In the genomic region with DNA sequence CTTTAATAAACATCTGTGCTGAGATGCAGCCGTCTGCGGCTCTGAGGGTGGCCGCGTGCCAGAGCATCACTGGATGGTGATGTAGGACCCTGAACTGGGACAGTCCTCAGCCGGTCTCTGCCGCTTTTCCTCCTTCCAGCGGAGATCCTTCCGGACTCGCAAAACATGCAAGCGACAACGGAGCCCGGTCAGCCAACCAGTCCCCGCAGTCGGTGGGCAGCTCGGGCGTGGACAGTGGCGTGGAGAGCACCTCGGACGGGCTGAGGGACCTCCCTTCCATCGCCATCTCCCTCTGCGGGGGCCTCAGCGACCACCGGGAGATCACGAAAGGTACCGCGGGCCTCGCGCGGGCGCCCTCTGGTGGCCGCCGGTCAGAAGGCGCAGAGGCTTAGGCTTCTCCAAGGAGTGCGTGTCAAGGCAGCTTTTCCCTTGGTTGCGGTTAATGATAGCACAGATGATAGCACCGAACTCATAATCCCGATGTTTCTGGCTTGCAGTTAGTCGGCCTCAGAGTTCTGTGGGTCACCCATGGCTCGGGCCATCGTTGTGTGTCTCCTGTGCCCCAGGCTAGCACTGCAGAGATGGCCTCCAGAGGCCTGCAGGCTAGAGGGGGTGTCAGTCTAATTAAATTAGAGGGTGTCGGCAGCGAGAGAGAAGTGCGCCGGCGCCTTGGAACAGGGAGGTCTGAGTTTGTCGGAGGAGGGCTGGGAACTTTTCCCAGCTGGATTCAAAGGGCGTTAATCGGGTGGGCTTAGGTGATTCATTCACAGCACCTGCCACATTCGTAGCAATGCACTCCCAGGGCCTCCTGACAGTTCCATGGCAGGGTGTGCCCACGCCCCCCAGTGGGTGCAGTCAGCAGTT, we compare ENCODE assay signal across 1 cellular context.
TF ChIP-seq lines count a peak whose summit lies in the region.

No MANE protein-coding gene starts in this region.

TF ChIP-seq in HEK293, 187 proteins besides CTCF, POLR2A, EP300 and RAD21 (continued from another document):
- TF ChIP-seq, protein P1, sequence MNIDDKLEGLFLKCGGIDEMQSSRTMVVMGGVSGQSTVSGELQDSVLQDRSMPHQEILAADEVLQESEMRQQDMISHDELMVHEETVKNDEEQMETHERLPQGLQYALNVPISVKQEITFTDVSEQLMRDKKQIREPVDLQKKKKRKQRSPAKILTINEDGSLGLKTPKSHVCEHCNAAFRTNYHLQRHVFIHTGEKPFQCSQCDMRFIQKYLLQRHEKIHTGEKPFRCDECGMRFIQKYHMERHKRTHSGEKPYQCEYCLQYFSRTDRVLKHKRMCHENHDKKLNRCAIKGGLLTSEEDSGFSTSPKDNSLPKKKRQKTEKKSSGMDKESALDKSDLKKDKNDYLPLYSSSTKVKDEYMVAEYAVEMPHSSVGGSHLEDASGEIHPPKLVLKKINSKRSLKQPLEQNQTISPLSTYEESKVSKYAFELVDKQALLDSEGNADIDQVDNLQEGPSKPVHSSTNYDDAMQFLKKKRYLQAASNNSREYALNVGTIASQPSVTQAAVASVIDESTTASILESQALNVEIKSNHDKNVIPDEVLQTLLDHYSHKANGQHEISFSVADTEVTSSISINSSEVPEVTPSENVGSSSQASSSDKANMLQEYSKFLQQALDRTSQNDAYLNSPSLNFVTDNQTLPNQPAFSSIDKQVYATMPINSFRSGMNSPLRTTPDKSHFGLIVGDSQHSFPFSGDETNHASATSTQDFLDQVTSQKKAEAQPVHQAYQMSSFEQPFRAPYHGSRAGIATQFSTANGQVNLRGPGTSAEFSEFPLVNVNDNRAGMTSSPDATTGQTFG (tag by site-specific recombination; IDR thresholded peaks at IDR 0.05; ENCODE audit: borderline replicate concordance): no peak
